In genomic region chr17:80826955-80827645, GRCh38 we compare ENCODE assay signal across 8 cellular contexts.
A peak's percentile ranks its signal among the peaks of the same experiment; 100 is the strongest.
DNase-seq lines count a peak whose midpoint lies in the region; ATAC-seq and TF ChIP-seq lines count a peak whose summit lies in the region.

No MANE protein-coding gene starts in this region.

- peaks cover 0 to 44% (median 3%) of the 10 kb centered on the region in 4 donors for H3K36me3 ChIP-seq in sigmoid colon

- intact Hi-C loops in Right ventricle myocardium superior (cut with DNase I) (no loop called here), cardiac septum (cut with DNase I) (no loop called here), sigmoid colon (cut with DNase I) (no loop called here)

- WGBS in sigmoid colon, 2 donors, result 70 to 90% methylated on average over 20 of the region's 20 CpGs

- no peak for TF ChIP-seq EP300 in sigmoid colon (IDR thresholded peaks at IDR 0.05)

- H3K27ac ChIP-seq in sigmoid colon, result peak overlapping the region in 2 of 4 donors; percentile 18 to 51

- peaks cover 0 to 7% (median 2%) of the 10 kb centered on the region in 4 donors for H3K4me1 ChIP-seq in sigmoid colon

- no peaks in the 10 kb centered on the region for H3K9me3 ChIP-seq in sigmoid colon

- DNase-seq in Right ventricle myocardium superior (peak; percentile 66), cardiac septum (ENCODE audit: low spot score) (no peak), glomerular visceral epithelial cell (ENCODE audit: extremely low spot score) (peak; percentile 89), sigmoid colon (peak; percentile 81), NCI-H748 (lab: John Stamatoyannopoulos, UW; ENCODE audit: unreplicated experiment) (no peak)
- DNase-seq in activated T-cell treated with anti-CD3 and anti-CD28 coated beads, Interleukin-2, amount 50 U/mL, for 48 hours, result peak; percentile 41 to 51

- no peak for TF ChIP-seq CTCF in sigmoid colon (IDR thresholded peaks at IDR 0.05)

- TF ChIP-seq POLR2A in sigmoid colon (IDR thresholded peaks at IDR 0.05), result no peak
- no peak for TF ChIP-seq POLR2A in GM18505 (IDR thresholded peaks at IDR 0.05; ENCODE audit: borderline replicate concordance, extremely low read depth, insufficient read depth, insufficient read length)

- H3K27me3 ChIP-seq in sigmoid colon, result no peaks in the 10 kb centered on the region

- H3K4me3 ChIP-seq in sigmoid colon, result no peak overlapping the region

- ATAC-seq in Right ventricle myocardium superior (ENCODE audit: poor library complexity) (peak; percentile 47), HG03469 (IDR thresholded peaks at IDR 0.05; ENCODE audit: unreplicated experiment) (no peak), GM18505 (IDR thresholded peaks at IDR 0.05; ENCODE audit: unreplicated experiment) (no peak)

Comparison
In these comparisons a context has a peak if more than half of its experiments do, and no peak if none do; other contexts are left out.
1. DNase-seq: peak in Right ventricle myocardium superior (single experiment), activated T-cell treated with anti-CD3 and anti-CD28 coated beads, Interleukin-2, amount 50 U/mL, for 48 hours (2 of 2), glomerular visceral epithelial cell (single experiment) and sigmoid colon (single experiment); none in cardiac septum (single experiment) and NCI-H748 (single experiment).